8 cellular contexts compared by ENCODE assay signal in the genomic region with DNA sequence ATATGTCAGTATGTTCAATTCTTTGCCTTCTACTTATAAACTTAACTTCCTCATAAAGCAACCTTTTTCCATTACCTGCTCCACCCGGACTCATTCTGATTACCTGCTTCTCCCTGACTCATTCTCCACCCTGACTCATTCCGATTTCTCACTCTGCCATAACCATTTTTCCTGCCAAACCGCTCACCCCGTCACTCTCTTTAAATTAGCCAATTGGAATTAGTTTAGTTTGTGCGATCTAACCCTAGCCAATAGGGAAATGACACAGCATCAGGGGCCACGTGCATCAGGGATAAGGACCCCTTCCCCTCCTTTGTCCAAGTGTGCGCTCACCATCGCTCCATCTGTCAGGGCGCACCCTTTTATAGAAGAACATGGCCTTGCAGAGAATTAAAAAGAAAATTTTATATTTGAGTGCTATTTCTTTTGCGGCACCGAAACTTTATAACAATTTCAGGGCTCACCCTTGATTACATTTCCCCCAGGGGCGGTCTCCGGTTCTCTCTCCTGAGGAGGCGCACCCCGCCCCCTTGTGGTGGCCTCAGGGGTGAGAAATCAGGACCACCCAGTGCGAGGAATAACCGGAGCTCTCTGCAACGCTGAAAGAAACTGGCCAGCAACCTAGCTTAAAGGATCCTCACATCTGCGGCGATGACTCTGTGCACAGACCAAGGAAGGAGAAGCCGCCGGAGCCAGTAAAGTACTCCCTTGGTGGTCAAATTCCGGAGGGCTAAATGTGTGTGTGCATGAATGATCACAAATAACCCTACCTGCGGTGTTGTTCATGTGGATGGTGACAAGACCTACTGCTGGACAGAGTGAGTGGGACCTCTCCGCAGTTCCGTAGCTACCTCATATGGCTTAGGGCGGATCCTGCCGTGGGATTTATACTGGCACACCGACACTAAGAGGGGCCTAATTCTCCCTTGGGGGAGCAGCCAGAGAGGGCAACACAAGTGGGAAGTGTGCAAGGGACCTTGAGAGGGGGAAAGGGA. TPM values are rescaled to one million over a fixed set of nuclear protein-coding genes. Genes with fewer than 3 reads are reported as not detected.
DNase-seq lines count a peak whose midpoint lies in the region; ATAC-seq and TF ChIP-seq lines count a peak whose summit lies in the region.

No MANE protein-coding gene starts in this region.

- H3K27me3 Mint-ChIP-seq in activated T-cell treated with anti-CD3 and anti-CD28 coated beads, Interleukin-2, amount 50 U/mL, for 4 hours (ENCODE audit: low read depth): peaks cover 40% of the 10 kb centered on the region
- peaks cover 9% of the 10 kb centered on the region for H3K27me3 Mint-ChIP-seq in neural progenitor cell (ENCODE audit: insufficient read depth, low read depth)

- no peaks in the 10 kb centered on the region for H3K9me3 ChIP-seq in neural progenitor cell (ENCODE audit: low read depth)

- H3K36me3 ChIP-seq in neural progenitor cell: no peaks in the 10 kb centered on the region

- H3K36me3 Mint-ChIP-seq in activated T-cell treated with anti-CD3 and anti-CD28 coated beads, Interleukin-2, amount 50 U/mL, for 4 hours (ENCODE audit: insufficient read depth): no peaks in the 10 kb centered on the region
- H3K36me3 Mint-ChIP-seq in neural progenitor cell: no peaks in the 10 kb centered on the region

- H2AFZ ChIP-seq in neural progenitor cell (replicated peaks): peak overlapping the region; percentile 66

- no peaks in the 10 kb centered on the region for H3K79me2 ChIP-seq in neural progenitor cell (ENCODE audit: low read depth)

- peaks cover 10% of the 10 kb centered on the region for H3K4me1 Mint-ChIP-seq in activated T-cell treated with anti-CD3 and anti-CD28 coated beads, Interleukin-2, amount 50 U/mL, for 4 hours (ENCODE audit: low read depth)
- peaks cover 12% of the 10 kb centered on the region for H3K4me1 Mint-ChIP-seq in neural progenitor cell

- H3K9ac ChIP-seq in neural progenitor cell: no peak overlapping the region

- peaks cover 5% of the 10 kb centered on the region for H3K4me1 ChIP-seq in neural progenitor cell

- H3K9me3 Mint-ChIP-seq in activated T-cell treated with anti-CD3 and anti-CD28 coated beads, Interleukin-2, amount 50 U/mL, for 4 hours: no peaks in the 10 kb centered on the region
- peaks cover 2% of the 10 kb centered on the region for H3K9me3 Mint-ChIP-seq in neural progenitor cell

- no peak overlapping the region for H3K27ac ChIP-seq in neural progenitor cell
- H3K27ac ChIP-seq in RWPE1: no peak overlapping the region

- CTCF ChIA-PET in RWPE1 (lab: Yijun Ruan, JAX): interaction anchor here (0.5 kb wide), 1 partner anchor 318 kb away, joined by 3 read pairs; no protein-coding TSS in a partner anchor

- peak; percentile 66 for TF ChIP-seq CTCF in neural progenitor cell (IDR thresholded peaks at IDR 0.05)
- no peak for TF ChIP-seq CTCF in RWPE1 (conservative IDR thresholded peaks at IDR 0.05; ENCODE audit: low read depth)

- H3K4me3 Mint-ChIP-seq in activated T-cell treated with anti-CD3 and anti-CD28 coated beads, Interleukin-2, amount 50 U/mL, for 4 hours: peak overlapping the region; percentile 5
- H3K4me3 Mint-ChIP-seq in neural progenitor cell: no peak overlapping the region

- H3K4me3 ChIP-seq in neural progenitor cell: no peak overlapping the region

- ATAC-seq in activated T-cell treated with anti-CD3 and anti-CD28 coated beads, Interleukin-2, amount 50 U/mL, for 4 hours: peak; percentile 63 to 82
- no peak for ATAC-seq in HG03095 (IDR thresholded peaks at IDR 0.05; ENCODE audit: unreplicated experiment)

- DNase-seq in A172 (ENCODE audit: low spot score) (peak; percentile 76), LHCN-M2 (ENCODE audit: low read depth) (peak; percentile 70), fibroblast of peridontal ligament (ENCODE audit: extremely low read depth) (peak; percentile 66), neural progenitor cell (ENCODE audit: low spot score) (peak; percentile 80), superior temporal gyrus (ENCODE audit: extremely low spot score) (peak; percentile 91), RWPE1 (ENCODE audit: low spot score) (no peak)
- peak; percentile 54 for DNase-seq in activated T-cell treated with anti-CD3 and anti-CD28 coated beads, Interleukin-2, amount 50 U/mL, for 4 hours

- no peaks in the 10 kb centered on the region for H3K27me3 ChIP-seq in neural progenitor cell

- no peaks in the 10 kb centered on the region for H4K20me1 ChIP-seq in neural progenitor cell (ENCODE audit: low read depth)

- POLR2A ChIA-PET in RWPE1 (lab: Yijun Ruan, JAX; ENCODE audit: low non-redundant PET): no interaction called here

- H3K4me2 ChIP-seq in neural progenitor cell: peak overlapping the region; percentile 52

- peaks cover 10% of the 10 kb centered on the region for H3F3A ChIP-seq in neural progenitor cell (ENCODE audit: low read depth)

- no peak overlapping the region for H3K27ac Mint-ChIP-seq in neural progenitor cell

RNA-seq across cellular contexts. Expression of a gene that starts 30.3 kb away (rescaled TPM):
- 28.5 and 31.7 TPM in 2 replicates for total RNA-seq in A172 (2014; rRNA removed; shearing (Covaris generic))
- total RNA-seq in LHCN-M2 (2014; rRNA removed) (9.4 and 16.5 TPM in 2 replicates), neural progenitor cell (ENCODE audit: low replicate concordance) (not detected in 2 replicates)
- polyA plus RNA-seq in LHCN-M2 (2012): 13.4 TPM
- total RNA-seq in activated T-cell treated with anti-CD3 and anti-CD28 coated beads, Interleukin-2, amount 50 U/mL, for 4 hours: 1 to 10 TPM; 3.6 to 7.6 (median 6.7) TPM

RNA-seq across cellular contexts. Expression of a gene that starts 34.8 kb away (rescaled TPM):
- total RNA-seq in A172 (2014; rRNA removed; shearing (Covaris generic)): 150 and 219 TPM in 2 replicates
- 124 and 234 TPM in 2 replicates for total RNA-seq in LHCN-M2 (2014; rRNA removed)
- polyA plus RNA-seq in LHCN-M2 (2012): 86.4 TPM
- 10 to 100 TPM; 45.5 to 57.0 (median 56.8) TPM for total RNA-seq in activated T-cell treated with anti-CD3 and anti-CD28 coated beads, Interleukin-2, amount 50 U/mL, for 4 hours
- total RNA-seq in neural progenitor cell (ENCODE audit: low replicate concordance): 24.9 and 38.9 TPM in 2 replicates

RNA-seq across cellular contexts. Expression of a gene that starts 44.3 kb away (rescaled TPM):
- total RNA-seq in A172 (2014; rRNA removed; shearing (Covaris generic)): 22.7 and 34.0 TPM in 2 replicates
- total RNA-seq in LHCN-M2 (2014; rRNA removed) (10.6 and 14.9 TPM in 2 replicates), neural progenitor cell (ENCODE audit: low replicate concordance) (21.6 and 31.6 TPM in 2 replicates)
- polyA plus RNA-seq in LHCN-M2 (2012): 6.1 TPM
- 10 to 100 TPM; 15.9 to 18.8 (median 17.2) TPM for total RNA-seq in activated T-cell treated with anti-CD3 and anti-CD28 coated beads, Interleukin-2, amount 50 U/mL, for 4 hours

RNA-seq across cellular contexts. Expression of a gene that starts 52.0 kb away (rescaled TPM):
- total RNA-seq in A172 (2014; rRNA removed; shearing (Covaris generic)): 14.9 and 16.4 TPM in 2 replicates
- total RNA-seq in LHCN-M2 (2014; rRNA removed): 4.2 and 5.8 TPM in 2 replicates
- polyA plus RNA-seq in LHCN-M2 (2012): 3.7 TPM
- 10 to 100 TPM in 1 of 3 donors, 1 to 10 TPM in 2; 8.1 to 10.8 (median 9.6) TPM for total RNA-seq in activated T-cell treated with anti-CD3 and anti-CD28 coated beads, Interleukin-2, amount 50 U/mL, for 4 hours
- total RNA-seq in neural progenitor cell (ENCODE audit: low replicate concordance): 9.9 and 10.7 TPM in 2 replicates
